ENCODE assay signal across 10 cellular contexts in the genomic region with DNA sequence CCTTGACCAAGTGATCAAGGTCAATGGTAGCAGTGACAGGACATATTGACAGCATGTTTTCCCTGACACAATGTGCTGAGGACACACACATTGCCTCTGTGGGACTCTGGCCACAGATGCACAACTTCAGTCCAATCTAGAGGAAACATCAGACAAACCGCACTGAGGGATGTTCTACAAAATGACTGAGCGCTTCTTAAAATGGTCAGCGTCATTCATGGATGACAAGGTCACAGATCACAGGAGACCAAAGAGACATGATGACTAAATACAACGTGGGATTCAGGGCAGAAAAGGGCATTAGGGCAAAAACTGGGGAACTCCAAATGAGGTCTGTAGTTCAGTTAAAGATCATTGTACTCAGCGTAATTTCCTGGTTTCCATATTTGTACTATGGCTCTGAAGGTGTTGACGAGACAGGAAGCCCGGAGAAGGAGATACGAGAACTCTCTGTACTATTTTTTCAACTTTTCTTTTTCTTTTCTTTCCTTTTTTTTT. TPM values are rescaled to one million over a fixed set of nuclear protein-coding genes. Genes with fewer than 3 reads are reported as not detected.
A peak's percentile ranks its signal among the peaks of the same experiment; 100 is the strongest.
DNase-seq lines count a peak whose midpoint lies in the region; ATAC-seq and TF ChIP-seq lines count a peak whose summit lies in the region.
"Had no signal": no experiment of that assay in that cellular context is flagged by ENCODE, and none has a peak within 500 bp of the region (broad histone marks: within the 10 kb centered on the region; RNA-seq: fewer than 3 reads in every experiment).

No MANE protein-coding gene starts in this region.

- peak; percentile 55 for ATAC-seq in GM19324 (IDR thresholded peaks at IDR 0.05; ENCODE audit: low FRiP score, unreplicated experiment)
- peak; percentile 53 for ATAC-seq in HG03280 (IDR thresholded peaks at IDR 0.05; ENCODE audit: unreplicated experiment)

- DNase-seq in activated T-cell treated with anti-CD3 and anti-CD28 coated beads for 4 hours (peak; percentile 38), RKO (ENCODE audit: low spot score) (no peak), NOMO-1 (lab: John Stamatoyannopoulos, UW; ENCODE audit: unreplicated experiment in 2 of 2) (no peak), progenitor cell of endocrine pancreas (ENCODE audit: low spot score, unreplicated experiment) (no peak), DMS79 treated with DMSO at 0.1 percent for 48 hours (lab: John Stamatoyannopoulos, UW) (no peak)
- peak; percentile 51 for DNase-seq in stimulated activated CD8-positive, alpha-beta memory T cell treated with anti-CD3 and anti-CD28 coated beads, Interleukin-15, amount 100 ng/mL, for 48 hours (ENCODE audit: low read depth in 2 of 2)

- H3K4me3 Mint-ChIP-seq in progenitor cell of endocrine pancreas (ENCODE audit: low read depth), result no peak overlapping the region
- H3K4me3 Mint-ChIP-seq: dendritic cell treated with granulocyte-macrophage colony-stimulating factor and Interleukin-4, amounts not matched to agents 40 ng/mL and 50 ng/mL, for 4 days had no signal

- no peaks in the 10 kb centered on the region for H3K27me3 Mint-ChIP-seq in progenitor cell of endocrine pancreas
- H3K27me3 Mint-ChIP-seq: dendritic cell treated with granulocyte-macrophage colony-stimulating factor and Interleukin-4, amounts not matched to agents 40 ng/mL and 50 ng/mL, for 4 days had no signal

- no peaks in the 10 kb centered on the region for H3K9me3 Mint-ChIP-seq in progenitor cell of endocrine pancreas (ENCODE audit: low read depth)
- H3K9me3 Mint-ChIP-seq: dendritic cell treated with granulocyte-macrophage colony-stimulating factor and Interleukin-4, amounts not matched to agents 40 ng/mL and 50 ng/mL, for 4 days had no signal

- no peak overlapping the region for H3K27ac Mint-ChIP-seq in progenitor cell of endocrine pancreas
- H3K27ac Mint-ChIP-seq: dendritic cell treated with granulocyte-macrophage colony-stimulating factor and Interleukin-4, amounts not matched to agents 40 ng/mL and 50 ng/mL, for 4 days had no signal

- H3K36me3 Mint-ChIP-seq in progenitor cell of endocrine pancreas (ENCODE audit: insufficient read depth), result no peaks in the 10 kb centered on the region

- no peak for TF ChIP-seq CTCF in progenitor cell of endocrine pancreas (IDR thresholded peaks at IDR 0.05; ENCODE audit: unreplicated experiment)

- peaks cover 6% of the 10 kb centered on the region for H3K4me1 Mint-ChIP-seq in progenitor cell of endocrine pancreas (ENCODE audit: low read depth)

RNA-seq across cellular contexts. Expression of a gene that starts 20.6 kb away (rescaled TPM):
- total RNA-seq in progenitor cell of endocrine pancreas, result 5.0 and 5.2 TPM in 2 replicates
- total RNA-seq: HT1080 had no signal

RNA-seq across cellular contexts. Expression of a gene that starts 30.2 kb away (rescaled TPM):
- 164 and 170 TPM in 2 replicates for total RNA-seq in progenitor cell of endocrine pancreas

RNA-seq across cellular contexts. Expression of a gene that starts 45.6 kb away (rescaled TPM):
- total RNA-seq in progenitor cell of endocrine pancreas, result 29.2 and 30.5 TPM in 2 replicates

RNA-seq across cellular contexts. Expression of a gene that starts 59.8 kb away (rescaled TPM):
- total RNA-seq in progenitor cell of endocrine pancreas, result 2.4 and 2.6 TPM in 2 replicates
- total RNA-seq: HT1080 had no signal

Comparison
In these comparisons a context has a peak if more than half of its experiments do, and no peak if none do; other contexts are left out.
1. DNase-seq: peak in activated T-cell treated with anti-CD3 and anti-CD28 coated beads for 4 hours (single experiment) and stimulated activated CD8-positive, alpha-beta memory T cell treated with anti-CD3 and anti-CD28 coated beads, Interleukin-15, amount 100 ng/mL, for 48 hours (2 of 2); none in RKO (single experiment), NOMO-1 (0 of 2), progenitor cell of endocrine pancreas (single experiment) and DMS79 treated with DMSO at 0.1 percent for 48 hours (single experiment).